In the genomic region with DNA sequence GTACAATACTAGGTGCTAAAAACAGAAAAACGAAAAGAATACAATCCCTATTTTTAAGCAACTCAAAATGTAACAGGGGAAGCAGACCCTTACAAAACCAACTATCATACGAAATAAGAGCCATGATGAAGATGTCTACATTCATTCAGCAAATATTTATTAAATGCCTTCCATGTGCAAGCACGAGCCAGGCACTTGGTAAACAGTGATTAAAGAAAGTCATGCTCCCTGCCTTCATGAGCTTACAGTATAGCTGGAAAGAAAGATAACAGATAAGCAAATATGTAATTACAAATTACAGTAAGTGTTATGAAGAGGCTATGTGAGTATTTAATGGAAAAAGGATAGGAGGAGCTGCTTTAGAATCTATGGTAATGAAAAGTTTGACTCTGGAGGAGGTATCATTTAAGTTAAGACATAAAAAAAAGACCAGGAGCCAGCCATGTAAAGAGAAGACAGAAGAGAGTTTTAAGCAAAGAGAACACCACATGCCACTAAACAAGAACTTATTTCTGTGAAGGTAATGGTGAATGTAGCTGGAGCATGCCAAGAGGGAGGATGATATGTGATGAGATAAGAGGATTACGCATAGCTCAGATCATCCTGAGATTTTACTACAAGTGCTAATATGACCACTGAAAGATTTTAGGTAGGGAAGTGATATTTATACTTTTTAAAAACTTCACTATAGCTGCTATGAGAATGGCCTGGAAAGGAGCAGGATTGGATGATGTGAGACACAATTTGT, we compare ENCODE assay signal across 17 cellular contexts. TPM values are rescaled to one million over a fixed set of nuclear protein-coding genes. Genes with fewer than 3 reads are reported as not detected.
"Had no signal": no experiment of that assay in that cellular context is flagged by ENCODE, and none has a peak within 500 bp of the region (broad histone marks: within the 10 kb centered on the region; RNA-seq: fewer than 3 reads in every experiment).

No MANE protein-coding gene starts in this region.

- H3K9me3 Mint-ChIP-seq: activated naive CD8-positive, alpha-beta T cell treated with anti-CD3 and anti-CD28 coated beads for 36 hours; central memory CD8-positive, alpha-beta T cell had no signal

- H3K27me3 Mint-ChIP-seq: activated naive CD8-positive, alpha-beta T cell treated with anti-CD3 and anti-CD28 coated beads for 36 hours; central memory CD8-positive, alpha-beta T cell had no signal

- H3K4me3 Mint-ChIP-seq: activated naive CD8-positive, alpha-beta T cell treated with anti-CD3 and anti-CD28 coated beads for 36 hours; central memory CD8-positive, alpha-beta T cell had no signal

- H3K27me3 ChIP-seq: colonic mucosa had no signal

- H3K9me3 ChIP-seq: colonic mucosa had no signal

- H3K4me1 Mint-ChIP-seq: central memory CD8-positive, alpha-beta T cell had no signal

- H3K27ac ChIP-seq: colonic mucosa had no signal

- H3K4me1 ChIP-seq: colonic mucosa had no signal

- H3K4me3 ChIP-seq: colonic mucosa, lung had no signal

- H3K27ac Mint-ChIP-seq: activated naive CD8-positive, alpha-beta T cell treated with anti-CD3 and anti-CD28 coated beads for 36 hours had no signal

- DNase-seq: activated CD4-positive, alpha-beta T cell treated with anti-CD3 and anti-CD28 coated beads for 48 hours; activated CD4-positive, CD25-positive, alpha-beta regulatory T cell; activated CD8-positive, alpha-beta memory T cell treated with anti-CD3 and anti-CD28 coated beads, Interleukin-2, amount 50 U/mL, for 48 hours; activated gamma-delta T cell treated with Interleukin-2 at 50 U/mL for 16 hours; activated naive CD8-positive, alpha-beta T cell treated with anti-CD3 and anti-CD28 coated beads for 36 hours; aorta; colonic mucosa; foreskin melanocyte; hypothalamus; islet precursor cell; midbrain; occipital lobe; retina; stimulated activated naive CD4-positive, alpha-beta T cell had no signal

RNA-seq across cellular contexts. Expression of a gene that starts 57.0 kb away (rescaled TPM):
- total RNA-seq: T-helper 2 cell treated with Interferon-gamma antibody and Interleukin-4, amounts not matched to agents 100 ng/mL and 5 ng/mL, for 36 hours had no signal
